22 cellular contexts compared by ENCODE assay signal in genomic region chr18:62991959-62992358, GRCh38.
DNase-seq lines count a peak whose midpoint lies in the region; ATAC-seq, FAIRE-seq and TF ChIP-seq lines count a peak whose summit lies in the region.
"Had no signal": no experiment of that assay in that cellular context is flagged by ENCODE, and none has a peak within 500 bp of the region (broad histone marks: within the 10 kb centered on the region; RNA-seq: fewer than 3 reads in every experiment).

No MANE protein-coding gene starts in this region.

- H3K4me2 ChIP-seq in HepG2 (ENCODE audit: low read depth, low read length) (no peak overlapping the region), HCT116 (ENCODE audit: low read length) (no peak overlapping the region)

- H4K20me1 ChIP-seq in HepG2 (ENCODE audit: insufficient read depth, low read length): no peaks in the 10 kb centered on the region
- no peaks in the 10 kb centered on the region for H4K20me1 ChIP-seq in HCT116 (ENCODE audit: insufficient read depth)

- in situ Hi-C loops in HepG2 (cut with HindIII; ENCODE audit: extremely low pct_ligation_motif_present, low pct_unique_long_range_greater_than_20kb): loop anchor here (25.0 kb wide), 1 partner anchor 380 kb away; no protein-coding TSS in a partner anchor

- TF ChIP-seq EP300 in HepG2 (IDR thresholded peaks at IDR 0.05; ENCODE audit: low read depth in 2 of 2, low read length in 2 of 2): no peak
- TF ChIP-seq EP300 in HepG2 (CRISPR knock-in tag; IDR thresholded peaks at IDR 0.05; ENCODE audit: borderline replicate concordance): no peak
- no peak for TF ChIP-seq EP300 in esophagus muscularis mucosa (IDR thresholded peaks at IDR 0.05)

- peaks cover 19% of the 10 kb centered on the region for H3K4me1 ChIP-seq in HepG2 (ENCODE audit: insufficient read depth, low read length)
- H3K4me1 ChIP-seq in right lobe of liver: no peaks in the 10 kb centered on the region
- no peaks in the 10 kb centered on the region for H3K4me1 ChIP-seq in HCT116 (ENCODE audit: control insufficient read depth in 1 of 2, insufficient read depth in 2 of 2, low read length in 2 of 2)
- H3K4me1 ChIP-seq in thyroid gland: no peaks in the 10 kb centered on the region
- H3K4me1 ChIP-seq in esophagus muscularis mucosa: peaks cover 0 to 9% (median 2%) of the 10 kb centered on the region in 4 donors
- no peaks in the 10 kb centered on the region for H3K4me1 ChIP-seq in psoas muscle
- H3K4me1 ChIP-seq: left lung had no signal

- ATAC-seq in HepG2: no peak
- no peak for ATAC-seq in right lobe of liver
- peak; percentile 58; the same call in 1 of the 2 replicates for ATAC-seq in HCT116
- ATAC-seq in psoas muscle: no peak
- ATAC-seq: activated T-cell treated with anti-CD3 and anti-CD28 coated beads, Interleukin-2, amount 50 U/mL, for 4 hours; left lung; natural killer cell treated with Interleukin-12 subunit alpha and Interleukin-12 subunit beta and Interleukin-15 and Interleukin-18, amount 100 ng/mL, for 72 hours; right cardiac atrium; SK-N-SH treated with all-trans-retinoic acid at 6 μM for 48 hours had no signal

- BruUV-seq in HepG2 (replicated peaks; lab: Mats Ljungman, UMichigan) (no TSS peak), HCT116 (replicated peaks; lab: Mats Ljungman, UMichigan) (no TSS peak)

- WGBS in HepG2 (ENCODE audit: low lambda C conversion rate): 75% methylated on average over 18 of the region's 18 CpGs
- WGBS in right lobe of liver (ENCODE audit: insufficient coverage, low coverage, low lambda C conversion rate, missing lambda C conversion rate): 100% methylated on average over 1 of the region's 18 CpGs
- WGBS in thyroid gland, 2 donors: 93 to 96% methylated on average over 11 to 17 of the region's 18 CpGs
- 98% methylated on average over 18 of the region's 18 CpGs for WGBS in esophagus muscularis mucosa
- WGBS in psoas muscle, 3 donors: 91 to 96% (median 94%) methylated on average over 18 of the region's 18 CpGs

- no peak overlapping the region for H3K27ac ChIP-seq in HepG2 (ENCODE audit: extremely low read length, insufficient read depth, low read length)
- no peak overlapping the region for H3K27ac ChIP-seq in right lobe of liver
- no peak overlapping the region for H3K27ac ChIP-seq in HCT116 (ENCODE audit: low read depth, low read length)
- no peak overlapping the region for H3K27ac ChIP-seq in thyroid gland
- H3K27ac ChIP-seq in esophagus muscularis mucosa (replicated peaks in 1 of 4): no peak overlapping the region
- H3K27ac ChIP-seq in psoas muscle: no peak overlapping the region
- H3K27ac ChIP-seq: cardiac muscle cell, left lung, ovary, VCaP had no signal

- H3K4me3 ChIP-seq in HepG2 (replicated peaks in 1 of 3; ENCODE audit: insufficient read depth in 1 of 3, low read depth in 2 of 3, low read length in 3 of 3) (no peak overlapping the region), right lobe of liver (no peak overlapping the region), HCT116 (replicated peaks in 1 of 2; ENCODE audit: low read depth in 1 of 2, low read length in 2 of 2) (no peak overlapping the region), thyroid gland (replicated peaks in 1 of 3) (no peak overlapping the region), esophagus muscularis mucosa (no peak overlapping the region), psoas muscle (no peak overlapping the region)
- H3K4me3 ChIP-seq: cardiac muscle cell, left lung, MG63, ovary had no signal

- H3K9ac ChIP-seq in HepG2 (ENCODE audit: insufficient read depth, low read depth, low read length) (no peak overlapping the region), HCT116 (ENCODE audit: low read length) (no peak overlapping the region)

- no peaks in the 10 kb centered on the region for H3K9me2 ChIP-seq in HCT116 (ENCODE audit: insufficient read depth)

- POLR2A ChIA-PET in HepG2 (lab: Yijun Ruan, JAX) (no interaction called here), HCT116 (lab: Charles Lee) (no interaction called here)

- H2AFZ ChIP-seq in HepG2 (ENCODE audit: low read length) (no peak overlapping the region), HCT116 (ENCODE audit: low read depth, low read length, poor library complexity, severe bottlenecking) (no peak overlapping the region)

- TF ChIP-seq CTCF in HepG2 (CRISPR knock-in tag; IDR thresholded peaks at IDR 0.05): peak; percentile 25
- TF ChIP-seq CTCF in right lobe of liver (IDR thresholded peaks at IDR 0.05): no peak
- TF ChIP-seq CTCF in HCT116 (IDR thresholded peaks at IDR 0.05 in 2 of 3, conservative IDR thresholded peaks at IDR 0.05 in 1 of 3; ENCODE audit: borderline replicate concordance in 1 of 3, insufficient read depth in 1 of 3, low read depth in 2 of 3, low read length in 2 of 3): peak in 2 of 3 experiments; percentile 24 to 32; a peak in 2 of 6 replicates
- TF ChIP-seq CTCF in thyroid gland (IDR thresholded peaks at IDR 0.05): no peak
- TF ChIP-seq CTCF in esophagus muscularis mucosa (IDR thresholded peaks at IDR 0.05): no peak
- TF ChIP-seq CTCF in psoas muscle (IDR thresholded peaks at IDR 0.05): no peak

- intact Hi-C loops in HepG2 (cut with micrococcal nuclease; ENCODE audit: unreplicated experiment) (no loop called here), right lobe of liver (cut with DNase I) (no loop called here), HCT116 (cut with micrococcal nuclease) (loop anchor here (10.0 kb wide), 1 partner anchor 57 kb away; no protein-coding TSS in a partner anchor), thyroid gland (cut with DNase I) (no loop called here), esophagus muscularis mucosa (cut with DNase I) (no loop called here), psoas muscle (cut with DNase I) (no loop called here)

- no peak for FAIRE-seq in HepG2 (lab: Jason Lieb, UNC)
- FAIRE-seq: GM12891 had no signal

- no peak for TF ChIP-seq RAD21 in HepG2 (CRISPR knock-in tag; IDR thresholded peaks at IDR 0.05)
- 0 out of 2 replicates have a peak, but pooled peaks have one; percentile 12 for TF ChIP-seq RAD21 in HCT116 (IDR thresholded peaks at IDR 0.05; ENCODE audit: low read depth)

- H3K27me3 ChIP-seq in HepG2 (ENCODE audit: control insufficient read depth in 1 of 2, insufficient read depth in 2 of 2, low read length in 2 of 2): peaks cover 0 to 19% of the 10 kb centered on the region in 2 experiments; a peak in 4 of 5 replicates
- no peaks in the 10 kb centered on the region for H3K27me3 ChIP-seq in right lobe of liver
- no peaks in the 10 kb centered on the region; the same call in 1 of the 2 replicates for H3K27me3 ChIP-seq in HCT116 (ENCODE audit: insufficient read depth, low read length)
- H3K27me3 ChIP-seq in thyroid gland: no peaks in the 10 kb centered on the region
- no peaks in the 10 kb centered on the region for H3K27me3 ChIP-seq in esophagus muscularis mucosa
- peaks cover 0 to 5% (median 3%) of the 10 kb centered on the region in 3 donors for H3K27me3 ChIP-seq in psoas muscle (ENCODE audit: insufficient read depth in 3 of 3, low read length in 2 of 3)
- H3K27me3 ChIP-seq: cardiac muscle cell, left lung, MG63, ovary had no signal

- no peaks in the 10 kb centered on the region for H3K36me3 ChIP-seq in HepG2 (replicated peaks in 1 of 2; ENCODE audit: control insufficient read depth in 1 of 2, insufficient read depth in 2 of 2, low read length in 2 of 2)
- no peaks in the 10 kb centered on the region for H3K36me3 ChIP-seq in right lobe of liver
- H3K36me3 ChIP-seq in HCT116 (ENCODE audit: control insufficient read depth in 1 of 2, insufficient read depth in 2 of 2, low read length in 2 of 2): no peaks in the 10 kb centered on the region
- H3K36me3 ChIP-seq in thyroid gland: no peaks in the 10 kb centered on the region
- no peaks in the 10 kb centered on the region for H3K36me3 ChIP-seq in esophagus muscularis mucosa
- H3K36me3 ChIP-seq in psoas muscle (ENCODE audit: insufficient read depth in 1 of 2, low read depth in 1 of 2): no peaks in the 10 kb centered on the region
- H3K36me3 ChIP-seq: cardiac muscle cell, left lung, MG63, ovary had no signal

- RAD21 ChIA-PET in HCT116 (lab: Charles Lee; ENCODE audit: low non-redundant PET in 1 of 2, low total read pairs in 2 of 2, uncharacterized antibody in 2 of 2, unreplicated experiment in 2 of 2): no interaction called here

- H3K79me2 ChIP-seq in HepG2 (ENCODE audit: insufficient read depth, low read length) (no peaks in the 10 kb centered on the region), HCT116 (ENCODE audit: insufficient read depth, low read length) (no peaks in the 10 kb centered on the region)

- DNase-seq in HepG2 (ENCODE audit: low spot score) (no peak), right lobe of liver (no peak), HCT116 (ENCODE audit: low read depth, low spot score) (no peak), erythroblast (lab: John Stamatoyannopoulos, UW) (peak; percentile 28 to 34), thyroid gland (no peak), esophagus muscularis mucosa (ENCODE audit: extremely low spot score) (no peak), psoas muscle (no peak)
- DNase-seq: activated CD4-positive, alpha-beta memory T cell treated with anti-CD3 and anti-CD28 coated beads for 36 hours; activated naive CD4-positive, alpha-beta T cell treated with Interleukin-2 at 50 U/mL for 16 hours; activated T-cell treated with anti-CD3 and anti-CD28 coated beads, Interleukin-2, amount 50 U/mL, for 4 hours; immature natural killer cell; left lung; MG63; NCI-H1436 treated with DMSO at 0.1 percent for 48 hours; NCI-H510A treated with DMSO at 0.1 percent for 48 hours; ovary; right cardiac atrium had no signal

- H3K9me3 ChIP-seq in HepG2 (ENCODE audit: low read length): no peaks in the 10 kb centered on the region
- H3K9me3 ChIP-seq in right lobe of liver: no peaks in the 10 kb centered on the region
- no peaks in the 10 kb centered on the region for H3K9me3 ChIP-seq in HCT116 (ENCODE audit: control insufficient read depth in 1 of 2, insufficient read depth in 1 of 2, low read depth in 1 of 2, low read length in 2 of 2)
- no peaks in the 10 kb centered on the region for H3K9me3 ChIP-seq in thyroid gland
- H3K9me3 ChIP-seq in esophagus muscularis mucosa: no peaks in the 10 kb centered on the region
- no peaks in the 10 kb centered on the region for H3K9me3 ChIP-seq in psoas muscle
- H3K9me3 ChIP-seq: left lung, MG63, ovary had no signal

- TF ChIP-seq POLR2A in HepG2 (IDR thresholded peaks at IDR 0.05; ENCODE audit: insufficient read depth in 1 of 2, low read depth in 2 of 2, low read length in 2 of 2) (no peak), right lobe of liver (IDR thresholded peaks at IDR 0.05) (no peak), HCT116 (IDR thresholded peaks at IDR 0.05; ENCODE audit: borderline replicate concordance, extremely low read depth, insufficient read depth, insufficient read length) (no peak), erythroblast (IDR thresholded peaks at IDR 0.05; ENCODE audit: low read length) (no peak), thyroid gland (IDR thresholded peaks at IDR 0.05) (no peak), esophagus muscularis mucosa (IDR thresholded peaks at IDR 0.05; ENCODE audit: low read depth) (no peak)

- CTCF ChIA-PET in HepG2 (lab: Yijun Ruan, JAX; ENCODE audit: low intra/inter-chr PET ratio, low total read pairs): no interaction called here
- CTCF ChIA-PET in HCT116 (lab: Charles Lee): no interaction called here

TF ChIP-seq in HepG2, 621 proteins besides CTCF, POLR2A, EP300 and RAD21 (continues in another document):
- no peak for TF ChIP-seq SP140L (CRISPR knock-in tag; IDR thresholded peaks at IDR 0.05; ENCODE audit: borderline replicate concordance)

TF ChIP-seq in HCT116, 20 proteins besides CTCF, POLR2A, EP300 and RAD21 (continues in another document):
- no peak for TF ChIP-seq EZH2phosphoT487 (IDR thresholded peaks at IDR 0.05; ENCODE audit: borderline replicate concordance)

Comparison
In these comparisons a context has a peak if more than half of its experiments do, and no peak if none do; other contexts are left out.
1. CTCF ChIP-seq: peak in HepG2 (single experiment) and HCT116 (2 of 3); none in right lobe of liver (0 of 4), thyroid gland (0 of 6), esophagus muscularis mucosa (0 of 3) and psoas muscle (single experiment).
2. DNase-seq: peak in erythroblast (2 of 2); none in HepG2 (single experiment), right lobe of liver (0 of 3), HCT116 (single experiment), thyroid gland (0 of 2), esophagus muscularis mucosa (single experiment) and psoas muscle (0 of 2).
3. Of the 20 proteins assayed by ChIP-seq in both HepG2 and HCT116: peak only in HepG2: ZBTB33; only in HCT116: RAD21; in both: CTCF; in neither: 17.